ENCODE assay signal across 15 cellular contexts in genomic region chr4:23877758-23878229, GRCh38. TPM values are rescaled to one million over a fixed set of nuclear protein-coding genes. Genes with fewer than 3 reads are reported as not detected.
DNase-seq lines count a peak whose midpoint lies in the region; ATAC-seq, FAIRE-seq and TF ChIP-seq lines count a peak whose summit lies in the region.
"Had no signal": no experiment of that assay in that cellular context is flagged by ENCODE, and none has a peak within 500 bp of the region (broad histone marks: within the 10 kb centered on the region; RNA-seq: fewer than 3 reads in every experiment).

No MANE protein-coding gene starts in this region.

- BruUV-seq in HepG2 (replicated peaks; lab: Mats Ljungman, UMichigan) = no TSS peak

- H3K4me3 ChIP-seq in choroid plexus epithelial cell (ENCODE audit: low read depth, low read length) (no peak overlapping the region), HepG2 (replicated peaks in 1 of 3; ENCODE audit: insufficient read depth in 1 of 3, low read depth in 2 of 3, low read length in 3 of 3) (peak overlapping the region; percentile 5 to 56 (median 27); a peak in 1 of 6 replicates)
- H3K4me3 ChIP-seq: testis had no signal

- H3K9me3 ChIP-seq in HepG2 (ENCODE audit: low read length) = no peaks in the 10 kb centered on the region
- H3K9me3 ChIP-seq: neutrophil, testis had no signal

- no peak for TF ChIP-seq CTCF in choroid plexus epithelial cell (conservative IDR thresholded peaks at IDR 0.05; ENCODE audit: low read depth, low read length)
- no peak for TF ChIP-seq CTCF in HepG2 (CRISPR knock-in tag; IDR thresholded peaks at IDR 0.05)

- no peaks in the 10 kb centered on the region for H3K27me3 Mint-ChIP-seq in activated naive CD4-positive, alpha-beta T cell treated with anti-CD3 and anti-CD28 coated beads for 36 hours (ENCODE audit: low read depth)
- H3K27me3 Mint-ChIP-seq: activated naive CD8-positive, alpha-beta T cell treated with anti-CD3 and anti-CD28 coated beads, Interleukin-2, amount 10 ng/mL, durations not matched to agents 7 days and 5 days had no signal

- WGBS in HepG2 (ENCODE audit: low lambda C conversion rate) = 14% methylated on average over 2 of the region's 2 CpGs

- H3K36me3 Mint-ChIP-seq in activated naive CD4-positive, alpha-beta T cell treated with anti-CD3 and anti-CD28 coated beads for 36 hours (ENCODE audit: low read depth) = no peaks in the 10 kb centered on the region
- H3K36me3 Mint-ChIP-seq: activated naive CD8-positive, alpha-beta T cell treated with anti-CD3 and anti-CD28 coated beads, Interleukin-2, amount 10 ng/mL, durations not matched to agents 7 days and 5 days had no signal

- peak overlapping the region; percentile 73 for H3K4me2 ChIP-seq in HepG2 (ENCODE audit: low read depth, low read length)

- no peak for TF ChIP-seq RAD21 in HepG2 (CRISPR knock-in tag; IDR thresholded peaks at IDR 0.05)

- CTCF ChIA-PET in HepG2 (lab: Yijun Ruan, JAX; ENCODE audit: low intra/inter-chr PET ratio, low total read pairs) = no interaction called here
- CTCF ChIA-PET in activated naive CD4-positive, alpha-beta T cell treated with anti-CD3 and anti-CD28 coated beads for 36 hours (lab: Charles Lee) = no interaction called here

- ATAC-seq in HepG2 = peak; percentile 96
- no peak for ATAC-seq in GM21515 (IDR thresholded peaks at IDR 0.05; ENCODE audit: unreplicated experiment)

- H3K9me3 Mint-ChIP-seq in activated naive CD4-positive, alpha-beta T cell treated with anti-CD3 and anti-CD28 coated beads for 36 hours = no peaks in the 10 kb centered on the region
- H3K9me3 Mint-ChIP-seq: activated naive CD8-positive, alpha-beta T cell treated with anti-CD3 and anti-CD28 coated beads, Interleukin-2, amount 10 ng/mL, durations not matched to agents 7 days and 5 days had no signal

- peak; percentile 97 for FAIRE-seq in HepG2 (lab: Jason Lieb, UNC)
- FAIRE-seq in urothelium cell line (lab: Jason Lieb, UNC) = no peak

- H3K4me1 Mint-ChIP-seq in activated naive CD4-positive, alpha-beta T cell treated with anti-CD3 and anti-CD28 coated beads for 36 hours (ENCODE audit: low read depth) = no peaks in the 10 kb centered on the region
- H3K4me1 Mint-ChIP-seq: activated naive CD8-positive, alpha-beta T cell treated with anti-CD3 and anti-CD28 coated beads, Interleukin-2, amount 10 ng/mL, durations not matched to agents 7 days and 5 days had no signal

- no peak overlapping the region for H3K4me3 Mint-ChIP-seq in activated naive CD4-positive, alpha-beta T cell treated with anti-CD3 and anti-CD28 coated beads for 36 hours
- H3K4me3 Mint-ChIP-seq: activated naive CD8-positive, alpha-beta T cell treated with anti-CD3 and anti-CD28 coated beads, Interleukin-2, amount 10 ng/mL, durations not matched to agents 7 days and 5 days had no signal

- intact Hi-C loops in HepG2 (cut with micrococcal nuclease; ENCODE audit: unreplicated experiment) = loop anchor here (1.0 kb wide), 1 partner anchor 13 kb away; no protein-coding TSS in a partner anchor
- intact Hi-C loops in activated naive CD4-positive, alpha-beta T cell treated with anti-CD3 and anti-CD28 coated beads for 36 hours (cut with micrococcal nuclease) = no loop called here

- no peak for TF ChIP-seq POLR2A in HepG2 (IDR thresholded peaks at IDR 0.05; ENCODE audit: insufficient read depth in 1 of 2, low read depth in 2 of 2, low read length in 2 of 2)

- no peak overlapping the region for H3K27ac Mint-ChIP-seq in activated naive CD4-positive, alpha-beta T cell treated with anti-CD3 and anti-CD28 coated beads for 36 hours
- H3K27ac Mint-ChIP-seq: activated naive CD8-positive, alpha-beta T cell treated with anti-CD3 and anti-CD28 coated beads, Interleukin-2, amount 10 ng/mL, durations not matched to agents 7 days and 5 days had no signal

- H3K9ac ChIP-seq in HepG2 (ENCODE audit: insufficient read depth, low read depth, low read length) = peak overlapping the region; percentile 59

- POLR2A ChIA-PET in HepG2 (lab: Yijun Ruan, JAX) = interaction anchor here (0.7 to 2.7 kb wide), 7 partner anchors 10 to 105 kb away, joined by 3 to 22 read pairs (median 4); partner anchors contain the start of gene PPARGC1A

- H3K27me3 ChIP-seq in HepG2 (ENCODE audit: control insufficient read depth in 1 of 2, insufficient read depth in 2 of 2, low read length in 2 of 2) = no peaks in the 10 kb centered on the region
- H3K27me3 ChIP-seq: neutrophil, testis had no signal

- in situ Hi-C loops in HepG2 (cut with HindIII; ENCODE audit: extremely low pct_ligation_motif_present, low pct_unique_long_range_greater_than_20kb) = loop anchor here (25.0 kb wide), 1 partner anchor 710 kb away; the partner anchor contains the start of gene DHX15

- TF ChIP-seq EP300 in HepG2 (IDR thresholded peaks at IDR 0.05; ENCODE audit: low read depth in 2 of 2, low read length in 2 of 2) (peak; percentile 71 to 96; a peak in 3 of 4 replicates), HepG2 (CRISPR knock-in tag; IDR thresholded peaks at IDR 0.05; ENCODE audit: borderline replicate concordance) (peak; percentile 82; the same call in 1 of the 2 replicates)

- H3K27ac ChIP-seq in HepG2 (ENCODE audit: extremely low read length, insufficient read depth, low read length) = peak overlapping the region; percentile 84
- H3K27ac ChIP-seq: 22Rv1, neutrophil had no signal

- no peak overlapping the region for H2AFZ ChIP-seq in HepG2 (ENCODE audit: low read length)

- H3K79me2 ChIP-seq in HepG2 (ENCODE audit: insufficient read depth, low read length) = peaks cover 63% of the 10 kb centered on the region

- H4K20me1 ChIP-seq in HepG2 (ENCODE audit: insufficient read depth, low read length) = no peaks in the 10 kb centered on the region

- peaks cover 4 to 25% of the 10 kb centered on the region in 2 experiments; a peak in 4 of 5 replicates for H3K36me3 ChIP-seq in HepG2 (replicated peaks in 1 of 2; ENCODE audit: control insufficient read depth in 1 of 2, insufficient read depth in 2 of 2, low read length in 2 of 2)
- H3K36me3 ChIP-seq: neutrophil had no signal

- DNase-seq in DMS153 (lab: John Stamatoyannopoulos, UW) (peak; percentile 38), DMS153 treated with DMSO at 0.1 percent for 48 hours (lab: John Stamatoyannopoulos, UW; ENCODE audit: unreplicated experiment) (no peak), choroid plexus epithelial cell (ENCODE audit: low read depth) (peak; percentile 66), HepG2 (ENCODE audit: low spot score) (peak; percentile 97), urothelium cell line (ENCODE audit: low spot score) (peak; percentile 33), putamen (ENCODE audit: low spot score) (no peak)
- no peak for DNase-seq in activated naive CD4-positive, alpha-beta T cell treated with anti-CD3 and anti-CD28 coated beads for 36 hours
- DNase-seq: activated naive CD8-positive, alpha-beta T cell treated with anti-CD3 and anti-CD28 coated beads, Interleukin-2, amount 10 ng/mL, durations not matched to agents 7 days and 5 days; EL; KG1; NCI-H446; testis had no signal

- peaks cover 97% of the 10 kb centered on the region for H3K4me1 ChIP-seq in HepG2 (ENCODE audit: insufficient read depth, low read length)

TF ChIP-seq in HepG2, 621 proteins besides CTCF, POLR2A, EP300 and RAD21 (continues in another document):
- TF ChIP-seq YY1 (IDR thresholded peaks at IDR 0.05; ENCODE audit: insufficient read depth, insufficient replicate concordance, low read depth, low read length) = no peak
- no peak for TF ChIP-seq SRSF9 (IDR thresholded peaks at IDR 0.05; ENCODE audit: borderline replicate concordance, insufficient read depth, low read depth, low read length, poor library complexity, severe bottlenecking)
- no peak for TF ChIP-seq NBN (conservative IDR thresholded peaks at IDR 0.05)
- TF ChIP-seq ARNTL (CRISPR knock-in tag; IDR thresholded peaks at IDR 0.05) = peak; percentile 59
- TF ChIP-seq TEAD3 (CRISPR knock-in tag; optimal IDR thresholded peaks at IDR 0.05; ENCODE audit: borderline replicate concordance) = peak; percentile 76
- TF ChIP-seq BHLHE40 (IDR thresholded peaks at IDR 0.05; ENCODE audit: low read length) = 0 out of 2 replicates have a peak, but pooled peaks have one; percentile 20
- no peak for TF ChIP-seq TSC22D2 (CRISPR knock-in tag; IDR thresholded peaks at IDR 0.05; ENCODE audit: borderline replicate concordance)
- TF ChIP-seq FOXP1 (IDR thresholded peaks at IDR 0.05) = no peak
- TF ChIP-seq FOXP1 (CRISPR knock-in tag; IDR thresholded peaks at IDR 0.05) = peak; percentile 95

RNA-seq across cellular contexts. Expression of gene PPARGC1A, which starts 12.1 kb away (rescaled TPM):
- 18.8 and 20.7 TPM in 2 replicates for total RNA-seq in HepG2 (2016; rRNA removed; fragmentation: Illumina TruSeq; extraction: Trizol)
- total RNA-seq in HepG2 (2016; cell fraction: cytosol; rRNA removed; fragmentation: Illumina TruSeq; extraction: Trizol; ENCODE audit: low read depth) = 2.1 and 2.8 TPM in 2 replicates
- 16.5 and 17.8 TPM in 2 replicates for total RNA-seq in HepG2 (2016; cell fraction: insoluble cytoplasmic fraction; rRNA removed; fragmentation: Illumina TruSeq; extraction: Trizol)
- total RNA-seq in HepG2 (2016; cell fraction: membrane; rRNA removed; fragmentation: Illumina TruSeq; extraction: Trizol) = 5.2 and 6.9 TPM in 2 replicates
- 48.8 and 51.3 TPM in 2 replicates for total RNA-seq in HepG2 (2016; cell fraction: nucleus; rRNA removed; fragmentation: Illumina TruSeq; extraction: Trizol)
- 26.3 and 37.3 TPM in 2 replicates for polyA plus RNA-seq in HepG2 (2011; rRNA removed)
- 21.3 and 25.7 TPM in 2 replicates for polyA plus RNA-seq in HepG2 (2011; cell fraction: cytosol; rRNA removed)
- polyA plus RNA-seq in HepG2 (2011; cell fraction: nucleus; rRNA removed) = 53.6 and 57.4 TPM in 2 replicates
- polyA plus RNA-seq in HepG2 (2012) = 18.4 and 30.5 TPM in 2 replicates
- polyA plus RNA-seq in HepG2 (2016; cell fraction: cytosol; fragmentation: Illumina TruSeq; extraction: Trizol; ENCODE audit: low read depth) = 1.1 TPM in 2 replicates
- polyA plus RNA-seq in HepG2 (2016; cell fraction: insoluble cytoplasmic fraction; fragmentation: Illumina TruSeq; extraction: Trizol; ENCODE audit: low read depth) = 10.3 and 10.7 TPM in 2 replicates
- polyA plus RNA-seq in HepG2 (2016; cell fraction: membrane; fragmentation: Illumina TruSeq; extraction: Trizol; ENCODE audit: low read depth) = 1.2 and 1.5 TPM in 2 replicates
- 13.7 and 14.4 TPM in 2 replicates for polyA plus RNA-seq in HepG2 (2016; cell fraction: nucleus; fragmentation: Illumina TruSeq; extraction: Trizol; ENCODE audit: insufficient read depth, low read depth)
- polyA minus RNA-seq in HepG2 (2011; rRNA and poly(A)+ RNA removed; ENCODE audit: low replicate concordance) = 26.6 and 166 TPM in 2 replicates
- polyA minus RNA-seq in HepG2 (2011; cell fraction: cytosol; rRNA and poly(A)+ RNA removed) = 30.3 and 31.7 TPM in 2 replicates
- 453 and 498 TPM in 2 replicates for polyA minus RNA-seq in HepG2 (2011; cell fraction: nucleus; rRNA and poly(A)+ RNA removed)
- total RNA-seq in activated naive CD4-positive, alpha-beta T cell treated with anti-CD3 and anti-CD28 coated beads for 36 hours = not detected
- total RNA-seq: activated naive CD8-positive, alpha-beta T cell treated with anti-CD3 and anti-CD28 coated beads, Interleukin-2, amount 10 ng/mL, durations not matched to agents 7 days and 5 days had no signal

Comparison
In these comparisons a context has a peak if more than half of its experiments do, and no peak if none do; other contexts are left out.
1. DNase-seq: peak in DMS153 (single experiment), choroid plexus epithelial cell (single experiment), HepG2 (single experiment) and urothelium cell line (single experiment); none in DMS153 treated with DMSO at 0.1 percent for 48 hours (single experiment), putamen (single experiment) and activated naive CD4-positive, alpha-beta T cell treated with anti-CD3 and anti-CD28 coated beads for 36 hours (single experiment).